Comparison of ENCODE assay signal across 18 cellular contexts in the genomic region with DNA sequence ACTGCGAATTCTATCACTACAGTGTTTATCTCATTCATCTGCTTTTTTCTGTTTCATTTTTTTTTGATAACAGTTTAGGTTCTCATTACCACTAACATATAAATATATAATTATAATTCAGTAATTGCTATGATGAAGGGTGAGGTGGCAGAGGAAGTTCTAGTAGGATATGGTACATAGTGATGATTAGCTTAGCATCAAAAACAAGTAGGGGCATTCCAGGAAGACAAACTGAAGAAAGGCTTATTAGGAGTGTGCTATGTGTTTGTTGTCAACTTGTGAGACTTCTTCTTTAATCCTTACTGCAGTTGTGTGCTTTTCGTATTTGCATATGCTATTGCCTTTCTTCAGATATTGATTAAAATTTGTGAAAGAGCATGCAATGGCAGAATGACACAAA. TPM values are rescaled to one million over a fixed set of nuclear protein-coding genes. Genes with fewer than 3 reads are reported as not detected.
DNase-seq lines count a peak whose midpoint lies in the region; ATAC-seq, FAIRE-seq and TF ChIP-seq lines count a peak whose summit lies in the region.
"Had no signal": no experiment of that assay in that cellular context is flagged by ENCODE, and none has a peak within 500 bp of the region (broad histone marks: within the 10 kb centered on the region; RNA-seq: fewer than 3 reads in every experiment).

No MANE protein-coding gene starts in this region.

- no peak for DNase-seq in GM12891 (ENCODE audit: insufficient read length, low spot score)
- no peak for DNase-seq in glutamatergic neuron
- no peak for DNase-seq in glomerular visceral epithelial cell (ENCODE audit: extremely low spot score)
- DNase-seq in mesenteric fat pad (ENCODE audit: low spot score), result no peak
- DNase-seq in NOMO-1 treated with DMSO at 0.1 percent for 48 hours (lab: John Stamatoyannopoulos, UW; ENCODE audit: unreplicated experiment), result no peak
- DNase-seq: central memory CD4-positive, alpha-beta T cell; DMS 273 treated with DMSO at 0.1 percent for 48 hours; NCI-H1417 treated with DMSO at 0.1 percent for 48 hours; NCI-H446 treated with DMSO at 0.1 percent for 48 hours; occipital lobe had no signal

- peaks cover 42% of the 10 kb centered on the region for H3K4me1 ChIP-seq in BLaER1

- ATAC-seq in GM21381 (IDR thresholded peaks at IDR 0.05; ENCODE audit: unreplicated experiment), result no peak
- ATAC-seq: HCT116 had no signal

- no peak overlapping the region for H3K9ac ChIP-seq in BLaER1
- H3K9ac ChIP-seq: KMS-11 had no signal

- no peaks in the 10 kb centered on the region for H3K27me3 ChIP-seq in BLaER1

- no peaks in the 10 kb centered on the region for H3K27me3 Mint-ChIP-seq in T-helper 1 cell treated with Interleukin-12 subunit alpha and Interleukin-12 subunit beta and Interleukin-4 antibody, amounts not matched to agents 30 μg/mL and 1 μg/mL, for 36 hours (ENCODE audit: low read depth)
- H3K27me3 Mint-ChIP-seq in glutamatergic neuron (ENCODE audit: unreplicated experiment), result peaks cover 2% of the 10 kb centered on the region
- H3K27me3 Mint-ChIP-seq: activated naive CD4-positive, alpha-beta T cell treated with anti-CD3 and anti-CD28 coated beads, Interleukin-2, amount 50 U/mL, for 24 hours had no signal

- TF ChIP-seq POLR2A in GM12891 (IDR thresholded peaks at IDR 0.05; ENCODE audit: low read depth, low read length), result no peak

- H3K9me3 ChIP-seq in BLaER1, result peaks cover 11% of the 10 kb centered on the region

- no peak overlapping the region; the same call in 1 of the 2 replicates for H3K4me3 ChIP-seq in BLaER1

- peak overlapping the region; percentile 76 for H3K27ac Mint-ChIP-seq in T-helper 1 cell treated with Interleukin-12 subunit alpha and Interleukin-12 subunit beta and Interleukin-4 antibody, amounts not matched to agents 30 μg/mL and 1 μg/mL, for 36 hours
- peak overlapping the region; percentile 59 for H3K27ac Mint-ChIP-seq in glutamatergic neuron (ENCODE audit: unreplicated experiment)
- H3K27ac Mint-ChIP-seq: activated naive CD4-positive, alpha-beta T cell treated with anti-CD3 and anti-CD28 coated beads, Interleukin-2, amount 50 U/mL, for 24 hours had no signal

- H3K4me1 Mint-ChIP-seq in T-helper 1 cell treated with Interleukin-12 subunit alpha and Interleukin-12 subunit beta and Interleukin-4 antibody, amounts not matched to agents 30 μg/mL and 1 μg/mL, for 36 hours (ENCODE audit: low read depth), result peaks cover 47% of the 10 kb centered on the region
- H3K4me1 Mint-ChIP-seq in glutamatergic neuron (ENCODE audit: low read depth, unreplicated experiment), result peaks cover 23% of the 10 kb centered on the region

- H3K4me2 ChIP-seq in BLaER1, result peak overlapping the region; percentile 66
- H3K4me2 ChIP-seq: KMS-11 had no signal

- H3K36me3 ChIP-seq in BLaER1, result peaks cover 8% of the 10 kb centered on the region; the same call in 1 of the 2 replicates

- H3K4me3 Mint-ChIP-seq in T-helper 1 cell treated with Interleukin-12 subunit alpha and Interleukin-12 subunit beta and Interleukin-4 antibody, amounts not matched to agents 30 μg/mL and 1 μg/mL, for 36 hours, result no peak overlapping the region
- H3K4me3 Mint-ChIP-seq in glutamatergic neuron (ENCODE audit: unreplicated experiment), result no peak overlapping the region
- H3K4me3 Mint-ChIP-seq: activated naive CD4-positive, alpha-beta T cell treated with anti-CD3 and anti-CD28 coated beads, Interleukin-2, amount 50 U/mL, for 24 hours had no signal

- H3K9me3 Mint-ChIP-seq in T-helper 1 cell treated with Interleukin-12 subunit alpha and Interleukin-12 subunit beta and Interleukin-4 antibody, amounts not matched to agents 30 μg/mL and 1 μg/mL, for 36 hours, result no peaks in the 10 kb centered on the region
- H3K9me3 Mint-ChIP-seq in glutamatergic neuron (ENCODE audit: unreplicated experiment), result no peaks in the 10 kb centered on the region

- H3K36me3 Mint-ChIP-seq in T-helper 1 cell treated with Interleukin-12 subunit alpha and Interleukin-12 subunit beta and Interleukin-4 antibody, amounts not matched to agents 30 μg/mL and 1 μg/mL, for 36 hours (ENCODE audit: low read depth), result peaks cover 30% of the 10 kb centered on the region
- H3K36me3 Mint-ChIP-seq in glutamatergic neuron (ENCODE audit: unreplicated experiment), result no peaks in the 10 kb centered on the region

- peaks cover 14% of the 10 kb centered on the region; the same call in 1 of the 2 replicates for H4K20me1 ChIP-seq in BLaER1

- FAIRE-seq in GM12891 (lab: Jason Lieb, UNC), result peak; percentile 43
- FAIRE-seq: frontal cortex had no signal

- TF ChIP-seq CTCF in glutamatergic neuron (IDR thresholded peaks at IDR 0.05; ENCODE audit: partially characterized antibody, unreplicated experiment), result no peak

- peak overlapping the region; percentile 40 for H3K27ac ChIP-seq in BLaER1
- H3K27ac ChIP-seq: HL-60, KMS-11 had no signal

TF ChIP-seq in GM12891, 5 proteins besides CTCF, POLR2A, EP300 and RAD21:
- no peak for TF ChIP-seq POU2F2 (IDR thresholded peaks at IDR 0.05; ENCODE audit: low read depth, low read length)
- no peak for TF ChIP-seq PAX5 (IDR thresholded peaks at IDR 0.05; ENCODE audit: insufficient read depth, low read length, severe bottlenecking)
- no peak for TF ChIP-seq SPI1 (IDR thresholded peaks at IDR 0.05; ENCODE audit: low read depth, low read length)
- no peak for TF ChIP-seq POLR2AphosphoS5 (IDR thresholded peaks at IDR 0.05; ENCODE audit: low read depth, low read length)
- TF ChIP-seq TAF1 (IDR thresholded peaks at IDR 0.05; ENCODE audit: low read depth, low read length), result no peak

RNA-seq across cellular contexts. Expression of a gene that starts 20.6 kb away (rescaled TPM):
- polyA plus RNA-seq in GM12891 (2012; ENCODE audit: low read depth, missing spikeins), result 31.1 TPM
- total RNA-seq in glutamatergic neuron (ENCODE audit: unreplicated experiment), result 56.6 TPM
- total RNA-seq in mesenteric fat pad, result 24.3 TPM
